In the genomic region with DNA sequence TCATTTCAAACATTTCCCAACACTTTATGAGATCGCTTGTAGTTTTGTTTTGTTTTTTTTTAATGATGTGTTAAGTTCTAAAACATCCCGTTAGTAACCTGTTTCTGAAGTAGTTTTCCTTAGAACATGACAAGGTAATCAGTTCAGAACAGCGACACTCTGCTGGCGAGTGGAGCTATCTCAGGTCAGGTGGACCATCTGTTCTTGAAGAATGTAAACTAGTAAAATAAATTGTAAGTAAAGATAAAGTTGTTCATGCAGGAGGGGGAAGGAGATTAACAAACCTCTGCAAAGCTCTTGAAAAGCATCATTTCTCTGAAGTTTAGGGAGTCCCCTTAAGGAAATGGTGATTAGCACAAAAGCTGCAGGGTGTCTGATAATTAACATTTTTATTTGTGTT, we compare ENCODE assay signal across 26 cellular contexts.
"Had no signal": no experiment of that assay in that cellular context is flagged by ENCODE, and none has a peak within 500 bp of the region (broad histone marks: within the 10 kb centered on the region; RNA-seq: fewer than 3 reads in every experiment).

No MANE protein-coding gene starts in this region.

- FAIRE-seq: islet of Langerhans, kidney, urothelium cell line had no signal

- H3K27me3 Mint-ChIP-seq: naive thymus-derived CD8-positive, alpha-beta T cell; stimulated activated naive B cell treated with anti-CD40 and anti-IgM and Interleukin-4, amounts not matched to agents 10 μg/mL and 1 μg/mL and 100 μg/mL, for 72 hours had no signal

- H3K4me3 Mint-ChIP-seq: immature natural killer cell; naive thymus-derived CD8-positive, alpha-beta T cell; nephron; neural crest cell; stimulated activated naive B cell treated with anti-CD40 and anti-IgM and Interleukin-4, amounts not matched to agents 10 μg/mL and 1 μg/mL and 100 μg/mL, for 72 hours had no signal

- H3K9me3 Mint-ChIP-seq: immature natural killer cell; naive thymus-derived CD8-positive, alpha-beta T cell; nephron; neural crest cell; stimulated activated naive B cell treated with anti-CD40 and anti-IgM and Interleukin-4, amounts not matched to agents 10 μg/mL and 1 μg/mL and 100 μg/mL, for 72 hours had no signal

- DNase-seq: hypothalamus; immature natural killer cell; kidney; left colon; left lung; lower lobe of right lung; mesenchymal stem cell; naive thymus-derived CD8-positive, alpha-beta T cell; nucleus accumbens; right lobe of liver; stimulated activated CD4-positive, alpha-beta T cell treated with anti-CD3 and anti-CD28 coated beads, Interleukin-1b, Interleukin-23, amount 100 ng/mL, for 48 hours; stimulated activated CD4-positive, alpha-beta T cell treated with anti-CD3 and anti-CD28 coated beads, Interleukin-4, amount 100 ng/mL, for 1 hour; stimulated activated naive B cell treated with anti-CD40 and anti-IgM and Interleukin-4, amounts not matched to agents 10 μg/mL and 1 μg/mL and 100 μg/mL, for 72 hours; stimulated activated naive CD8-positive, alpha-beta T cell treated with anti-CD3 and anti-CD28 coated beads, Interleukin-15, Interleukin-2, amounts not matched to agents 100 U/mL and 50 U/mL, for 24 hours; stomach; testis; thyroid gland; transverse colon; upper lobe of right lung had no signal

- H3K4me1 ChIP-seq: left lung, lower lobe of right lung, parathyroid adenoma, right atrium auricular region, right lobe of liver, stomach, testis, thyroid gland, upper lobe of right lung had no signal

- H3K27me3 ChIP-seq: left lung, right atrium auricular region, right lobe of liver, stomach, testis, thyroid gland, transverse colon, upper lobe of right lung had no signal

- H3K9me3 ChIP-seq: left lung, lower lobe of right lung, right atrium auricular region, right lobe of liver, stomach, testis, thyroid gland, transverse colon, upper lobe of right lung had no signal

- H3K27ac ChIP-seq: left lung, lower lobe of right lung, parathyroid adenoma, right atrium auricular region, right lobe of liver, stomach, testis, thyroid gland, transverse colon, upper lobe of right lung had no signal

- H3K4me3 ChIP-seq: left lung, lower lobe of right lung, right atrium auricular region, right lobe of liver, smooth muscle cell, stomach, testis, thyroid gland, transverse colon, upper lobe of right lung had no signal

- H3K4me1 Mint-ChIP-seq: stimulated activated naive B cell treated with anti-CD40 and anti-IgM and Interleukin-4, amounts not matched to agents 10 μg/mL and 1 μg/mL and 100 μg/mL, for 72 hours had no signal

- ATAC-seq: left colon; left lung; lower lobe of right lung; naive thymus-derived CD8-positive, alpha-beta T cell; right lobe of liver; stimulated activated naive B cell treated with anti-CD40 and anti-IgM and Interleukin-4, amounts not matched to agents 10 μg/mL and 1 μg/mL and 100 μg/mL, for 72 hours; stimulated activated naive CD8-positive, alpha-beta T cell treated with anti-CD3 and anti-CD28 coated beads, Interleukin-15, Interleukin-2, amounts not matched to agents 100 U/mL and 50 U/mL, for 24 hours; upper lobe of right lung had no signal

- H3K27ac Mint-ChIP-seq: immature natural killer cell; naive thymus-derived CD8-positive, alpha-beta T cell; stimulated activated naive B cell treated with anti-CD40 and anti-IgM and Interleukin-4, amounts not matched to agents 10 μg/mL and 1 μg/mL and 100 μg/mL, for 72 hours had no signal

- H3K36me3 ChIP-seq: left lung, lower lobe of right lung, right atrium auricular region, right lobe of liver, stomach, thyroid gland, transverse colon, upper lobe of right lung had no signal

- H3K36me3 Mint-ChIP-seq: stimulated activated naive B cell treated with anti-CD40 and anti-IgM and Interleukin-4, amounts not matched to agents 10 μg/mL and 1 μg/mL and 100 μg/mL, for 72 hours had no signal
